8 cellular contexts compared by ENCODE assay signal in the genomic region with DNA sequence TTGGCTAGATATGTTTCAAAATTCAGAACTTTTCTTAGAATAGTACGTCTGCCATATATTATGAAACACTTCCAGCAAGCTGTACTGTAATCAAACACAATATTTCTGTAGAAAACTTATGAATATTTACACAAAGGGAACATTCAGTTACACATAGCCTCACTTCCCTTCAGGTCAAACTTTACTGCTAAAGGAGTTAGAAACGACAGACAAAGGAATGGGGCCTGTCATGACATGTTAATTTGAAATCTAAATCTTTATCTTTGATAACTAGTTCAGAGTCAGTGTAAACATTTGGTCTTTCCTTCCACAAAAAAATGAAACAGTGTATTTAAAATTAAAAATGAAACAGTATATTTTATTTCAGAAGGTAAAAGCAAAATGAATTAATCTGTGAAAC. TPM values are rescaled to one million over a fixed set of nuclear protein-coding genes. Genes with fewer than 3 reads are reported as not detected.
DNase-seq lines count a peak whose midpoint lies in the region; ATAC-seq and TF ChIP-seq lines count a peak whose summit lies in the region.

No MANE protein-coding gene starts in this region.

- DNase-seq in activated T-cell treated with anti-CD3 and anti-CD28 coated beads, Interleukin-2, amount 50 U/mL, for 24 hours = no peak
- DNase-seq in activated T-cell treated with anti-CD3 and anti-CD28 coated beads, Interleukin-2, amount 50 U/mL, for 1 hour = no peak
- no peak for DNase-seq in activated naive CD4-positive, alpha-beta T cell treated with anti-CD3 and anti-CD28 coated beads, Interleukin-2, amount 50 U/mL, for 72 hours (ENCODE audit: low spot score in 2 of 2)
- DNase-seq in kidney epithelial cell (ENCODE audit: low read depth) (no peak), tibial nerve (ENCODE audit: low spot score in 2 of 2) (no peak), DMS53 treated with DMSO at 0.1 percent for 48 hours (lab: John Stamatoyannopoulos, UW; ENCODE audit: unreplicated experiment) (no peak)

- H3K4me1 Mint-ChIP-seq in activated T-cell treated with anti-CD3 and anti-CD28 coated beads, Interleukin-2, amount 50 U/mL, for 24 hours (ENCODE audit: low read depth) = peaks cover 43% of the 10 kb centered on the region

- H3K4me3 ChIP-seq in kidney epithelial cell (ENCODE audit: low read depth, low read length) (peak overlapping the region; percentile 90), tibial nerve (peak overlapping the region; percentile 58 to 88 (median 80))

- H3K27me3 Mint-ChIP-seq in activated T-cell treated with anti-CD3 and anti-CD28 coated beads, Interleukin-2, amount 50 U/mL, for 24 hours = no peaks in the 10 kb centered on the region

- peaks cover 0 to 39% (median 13%) of the 10 kb centered on the region in 4 donors for H3K4me1 ChIP-seq in tibial nerve

- WGBS in tibial nerve, 2 donors = 9 to 11% methylated on average over 2 of the region's 2 CpGs

- no peaks in the 10 kb centered on the region for H3K27me3 ChIP-seq in kidney epithelial cell (ENCODE audit: control insufficient read depth, insufficient read depth, low read length)
- no peaks in the 10 kb centered on the region for H3K27me3 ChIP-seq in tibial nerve

- TF ChIP-seq POLR2A in tibial nerve (IDR thresholded peaks at IDR 0.05) = no peak

- H3K36me3 ChIP-seq in kidney epithelial cell (ENCODE audit: control insufficient read depth, insufficient read depth, low read length) (no peaks in the 10 kb centered on the region), tibial nerve (peaks cover 0 to 26% (median 2%) of the 10 kb centered on the region in 3 donors)

- peak overlapping the region; percentile 92 for H3K4me3 Mint-ChIP-seq in activated T-cell treated with anti-CD3 and anti-CD28 coated beads, Interleukin-2, amount 50 U/mL, for 24 hours

- no peaks in the 10 kb centered on the region for H3K9me3 ChIP-seq in tibial nerve

- TF ChIP-seq CTCF in kidney epithelial cell (IDR thresholded peaks at IDR 0.05; ENCODE audit: insufficient read depth, low read length, poor library complexity, severe bottlenecking) (no peak), tibial nerve (IDR thresholded peaks at IDR 0.05) (no peak)

- ATAC-seq in activated naive CD4-positive, alpha-beta T cell treated with anti-CD3 and anti-CD28 coated beads, Interleukin-2, amount 50 U/mL, for 72 hours = no peak
- ATAC-seq in GM21576 (IDR thresholded peaks at IDR 0.05; ENCODE audit: unreplicated experiment) = no peak
- no peak for ATAC-seq in HG03520 (IDR thresholded peaks at IDR 0.05; ENCODE audit: unreplicated experiment)

- H3K9me3 Mint-ChIP-seq in activated T-cell treated with anti-CD3 and anti-CD28 coated beads, Interleukin-2, amount 50 U/mL, for 24 hours = no peaks in the 10 kb centered on the region
- no peaks in the 10 kb centered on the region for H3K9me3 Mint-ChIP-seq in activated naive CD4-positive, alpha-beta T cell treated with anti-CD3 and anti-CD28 coated beads, Interleukin-2, amount 50 U/mL, for 72 hours

- peak overlapping the region; percentile 71 to 93 (median 88) for H3K27ac ChIP-seq in tibial nerve

- H3K27ac Mint-ChIP-seq in activated T-cell treated with anti-CD3 and anti-CD28 coated beads, Interleukin-2, amount 50 U/mL, for 24 hours = peak overlapping the region; percentile 89
- H3K27ac Mint-ChIP-seq in activated naive CD4-positive, alpha-beta T cell treated with anti-CD3 and anti-CD28 coated beads, Interleukin-2, amount 50 U/mL, for 72 hours = peak overlapping the region; percentile 90 to 95

- TF ChIP-seq EP300 in tibial nerve (IDR thresholded peaks at IDR 0.05) = no peak

- peaks cover 43% of the 10 kb centered on the region for H3K36me3 Mint-ChIP-seq in activated T-cell treated with anti-CD3 and anti-CD28 coated beads, Interleukin-2, amount 50 U/mL, for 24 hours (ENCODE audit: low read depth)
- peaks cover 18 to 22% of the 10 kb centered on the region in 2 donors for H3K36me3 Mint-ChIP-seq in activated naive CD4-positive, alpha-beta T cell treated with anti-CD3 and anti-CD28 coated beads, Interleukin-2, amount 50 U/mL, for 72 hours

RNA-seq across cellular contexts. Expression of a gene that starts 1.0 kb away (rescaled TPM):
- 1 to 10 TPM; 7.5 to 9.5 TPM for total RNA-seq in activated naive CD4-positive, alpha-beta T cell treated with anti-CD3 and anti-CD28 coated beads, Interleukin-2, amount 50 U/mL, for 72 hours
- total RNA-seq in kidney epithelial cell (5.7 and 7.8 TPM in 2 replicates), tibial nerve (10 to 100 TPM; 10.9 to 13.1 (median 11.9) TPM)
